1 cellular context compared by ENCODE assay signal in genomic region chr7:138328215-138328614, GRCh38.
A peak's percentile ranks its signal among the peaks of the same experiment; 100 is the strongest.
TF ChIP-seq lines count a peak whose summit lies in the region.

No MANE protein-coding gene starts in this region.

TF ChIP-seq in HepG2, 621 proteins besides CTCF, POLR2A, EP300 and RAD21 (continued from another document):
- TF ChIP-seq ZNF710 (CRISPR knock-in tag; IDR thresholded peaks at IDR 0.05; ENCODE audit: borderline replicate concordance), result peak; percentile 45; the same call in 1 of the 2 replicates
- TF ChIP-seq, protein P1, sequence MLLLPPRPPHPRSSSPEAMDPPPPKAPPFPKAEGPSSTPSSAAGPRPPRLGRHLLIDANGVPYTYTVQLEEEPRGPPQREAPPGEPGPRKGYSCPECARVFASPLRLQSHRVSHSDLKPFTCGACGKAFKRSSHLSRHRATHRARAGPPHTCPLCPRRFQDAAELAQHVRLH (CRISPR knock-in tag; IDR thresholded peaks at IDR 0.05; ENCODE audit: borderline replicate concordance, low read depth), result no peak
- no peak for TF ChIP-seq ZKSCAN8 (CRISPR knock-in tag; IDR thresholded peaks at IDR 0.05; ENCODE audit: borderline replicate concordance)
- TF ChIP-seq ZNF3 (CRISPR knock-in tag; IDR thresholded peaks at IDR 0.05), result no peak
